Comparison of ENCODE assay signal across 1 cellular context in the genomic region with DNA sequence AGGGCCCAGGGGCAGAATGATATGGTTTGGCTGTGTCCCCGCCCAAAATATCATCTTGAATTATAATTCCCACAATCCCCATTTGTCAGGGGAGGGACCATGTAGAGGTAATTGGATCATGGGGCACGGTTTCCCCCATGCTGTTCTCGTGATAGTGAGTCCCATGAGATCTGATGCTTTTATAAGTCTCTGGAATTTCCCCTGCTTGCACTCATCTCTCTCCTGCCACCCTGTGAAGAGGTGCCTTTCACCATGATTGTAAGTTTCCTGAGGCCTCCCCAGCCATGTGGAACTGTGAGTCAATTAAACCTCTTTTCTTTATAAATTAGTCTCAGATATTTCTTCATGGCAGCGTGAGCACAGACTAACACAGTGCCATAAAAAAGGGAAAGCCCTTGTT.
TF ChIP-seq lines count a peak whose summit lies in the region.

No MANE protein-coding gene starts in this region.

TF ChIP-seq in SK-N-SH treated with all-trans-retinoic acid at 6 μM for 48 hours, 23 proteins besides CTCF, POLR2A, EP300 and RAD21 (continued from another document):
- TF ChIP-seq, protein P1, sequence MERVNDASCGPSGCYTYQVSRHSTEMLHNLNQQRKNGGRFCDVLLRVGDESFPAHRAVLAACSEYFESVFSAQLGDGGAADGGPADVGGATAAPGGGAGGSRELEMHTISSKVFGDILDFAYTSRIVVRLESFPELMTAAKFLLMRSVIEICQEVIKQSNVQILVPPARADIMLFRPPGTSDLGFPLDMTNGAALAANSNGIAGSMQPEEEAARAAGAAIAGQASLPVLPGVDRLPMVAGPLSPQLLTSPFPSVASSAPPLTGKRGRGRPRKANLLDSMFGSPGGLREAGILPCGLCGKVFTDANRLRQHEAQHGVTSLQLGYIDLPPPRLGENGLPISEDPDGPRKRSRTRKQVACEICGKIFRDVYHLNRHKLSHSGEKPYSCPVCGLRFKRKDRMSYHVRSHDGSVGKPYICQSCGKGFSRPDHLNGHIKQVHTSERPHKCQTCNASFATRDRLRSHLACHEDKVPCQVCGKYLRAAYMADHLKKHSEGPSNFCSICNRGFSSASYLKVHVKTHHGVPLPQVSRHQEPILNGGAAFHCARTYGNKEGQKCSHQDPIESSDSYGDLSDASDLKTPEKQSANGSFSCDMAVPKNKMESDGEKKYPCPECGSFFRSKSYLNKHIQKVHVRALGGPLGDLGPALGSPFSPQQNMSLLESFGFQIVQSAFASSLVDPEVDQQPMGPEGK (CRISPR knock-in tag; IDR thresholded peaks at IDR 0.05; ENCODE audit: borderline replicate concordance), result no peak
- TF ChIP-seq CSDC2 (CRISPR knock-in tag; IDR thresholded peaks at IDR 0.05) (no peak), GLIS3 (CRISPR knock-in tag; IDR thresholded peaks at IDR 0.05) (no peak), ZNF8 (CRISPR knock-in tag; IDR thresholded peaks at IDR 0.05) (no peak), ZFP30 (CRISPR knock-in tag; IDR thresholded peaks at IDR 0.05) (no peak), TCF4 (CRISPR knock-in tag; IDR thresholded peaks at IDR 0.05; ENCODE audit: borderline replicate concordance) (no peak), ISL1 (CRISPR knock-in tag; IDR thresholded peaks at IDR 0.05) (no peak), ZNF565 (CRISPR knock-in tag; conservative IDR thresholded peaks at IDR 0.05; ENCODE audit: low read depth) (no peak), OSR1 (CRISPR knock-in tag; IDR thresholded peaks at IDR 0.05) (no peak), ESRRG (CRISPR knock-in tag; IDR thresholded peaks at IDR 0.05) (no peak)
- TF ChIP-seq, protein P2, sequence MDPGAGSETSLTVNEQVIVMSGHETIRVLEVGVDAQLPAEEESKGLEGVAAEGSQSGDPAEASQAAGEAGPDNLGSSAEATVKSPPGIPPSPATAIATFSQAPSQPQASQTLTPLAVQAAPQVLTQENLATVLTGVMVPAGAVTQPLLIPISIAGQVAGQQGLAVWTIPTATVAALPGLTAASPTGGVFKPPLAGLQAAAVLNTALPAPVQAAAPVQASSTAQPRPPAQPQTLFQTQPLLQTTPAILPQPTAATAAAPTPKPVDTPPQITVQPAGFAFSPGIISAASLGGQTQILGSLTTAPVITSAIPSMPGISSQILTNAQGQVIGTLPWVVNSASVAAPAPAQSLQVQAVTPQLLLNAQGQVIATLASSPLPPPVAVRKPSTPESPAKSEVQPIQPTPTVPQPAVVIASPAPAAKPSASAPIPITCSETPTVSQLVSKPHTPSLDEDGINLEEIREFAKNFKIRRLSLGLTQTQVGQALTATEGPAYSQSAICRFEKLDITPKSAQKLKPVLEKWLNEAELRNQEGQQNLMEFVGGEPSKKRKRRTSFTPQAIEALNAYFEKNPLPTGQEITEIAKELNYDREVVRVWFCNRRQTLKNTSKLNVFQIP (CRISPR knock-in tag; IDR thresholded peaks at IDR 0.05; ENCODE audit: borderline replicate concordance, low read depth), result no peak
- TF ChIP-seq, protein P3, sequence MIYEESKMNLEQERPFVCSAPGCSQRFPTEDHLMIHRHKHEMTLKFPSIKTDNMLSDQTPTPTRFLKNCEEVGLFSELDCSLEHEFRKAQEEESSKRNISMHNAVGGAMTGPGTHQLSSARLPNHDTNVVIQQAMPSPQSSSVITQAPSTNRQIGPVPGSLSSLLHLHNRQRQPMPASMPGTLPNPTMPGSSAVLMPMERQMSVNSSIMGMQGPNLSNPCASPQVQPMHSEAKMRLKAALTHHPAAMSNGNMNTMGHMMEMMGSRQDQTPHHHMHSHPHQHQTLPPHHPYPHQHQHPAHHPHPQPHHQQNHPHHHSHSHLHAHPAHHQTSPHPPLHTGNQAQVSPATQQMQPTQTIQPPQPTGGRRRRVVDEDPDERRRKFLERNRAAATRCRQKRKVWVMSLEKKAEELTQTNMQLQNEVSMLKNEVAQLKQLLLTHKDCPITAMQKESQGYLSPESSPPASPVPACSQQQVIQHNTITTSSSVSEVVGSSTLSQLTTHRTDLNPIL (CRISPR knock-in tag; IDR thresholded peaks at IDR 0.05; ENCODE audit: low read depth), result no peak
